14 cellular contexts compared by ENCODE assay signal in genomic region chr10:79182122-79182521, GRCh38.
A peak's percentile ranks its signal among the peaks of the same experiment; 100 is the strongest.
DNase-seq lines count a peak whose midpoint lies in the region; ATAC-seq, FAIRE-seq and TF ChIP-seq lines count a peak whose summit lies in the region.
"Had no signal": no experiment of that assay in that cellular context is flagged by ENCODE, and none has a peak within 500 bp of the region (broad histone marks: within the 10 kb centered on the region; RNA-seq: fewer than 3 reads in every experiment).

No MANE protein-coding gene starts in this region.

- H3K4me1 ChIP-seq in H9 (ENCODE audit: insufficient read depth, low read length), result peaks cover 10% of the 10 kb centered on the region; the same call in 1 of the 2 replicates
- peaks cover 90 to 93% of the 10 kb centered on the region in 2 experiments for H3K4me1 ChIP-seq in K562 (replicated peaks in 1 of 2; ENCODE audit: control insufficient read depth in 2 of 2, insufficient read depth in 2 of 2, low read length in 2 of 2)
- H3K4me1 ChIP-seq in mesenchymal stem cell (ENCODE audit: control insufficient read depth, insufficient read depth, low read depth, low read length), result peaks cover 86% of the 10 kb centered on the region
- peaks cover 92% of the 10 kb centered on the region for H3K4me1 ChIP-seq in stomach smooth muscle (ENCODE audit: control insufficient read depth, insufficient read depth, low read length)

- no TSS peak for BruUV-seq in K562 (replicated peaks; lab: Mats Ljungman, UMichigan)

- H3K27me3 Mint-ChIP-seq in H9 (ENCODE audit: low read depth), result no peaks in the 10 kb centered on the region; the same call in 1 of the 2 replicates
- H3K27me3 Mint-ChIP-seq: dendritic cell treated with granulocyte-macrophage colony-stimulating factor and Interleukin-4, amounts not matched to agents 40 ng/mL and 50 ng/mL, for 4 days; natural killer cell treated with Interleukin-12 subunit alpha and Interleukin-12 subunit beta and Interleukin-15 and Interleukin-18, amount 100 ng/mL, for 72 hours had no signal

- peaks cover 51 to 71% of the 10 kb centered on the region in 2 experiments for H3K4me1 Mint-ChIP-seq in H9

- no peaks in the 10 kb centered on the region for H3K79me1 ChIP-seq in H9 (ENCODE audit: insufficient read depth, low read depth, low read length, poor library complexity, severe bottlenecking)
- H3K79me1 ChIP-seq in mesenchymal stem cell (replicated peaks; ENCODE audit: low read length, poor library complexity, severe bottlenecking), result peaks cover 10% of the 10 kb centered on the region

- H3K4ac ChIP-seq in H9 (ENCODE audit: low read depth, low read length) (no peak overlapping the region), mesenchymal stem cell (ENCODE audit: low read depth in 1 of 2, low read length in 2 of 2) (peak overlapping the region; percentile 24 to 28)

- H3K27ac Mint-ChIP-seq in H9, result peak overlapping the region in 2 of 3 experiments; percentile 85 to 94; a peak in 2 of 7 replicates
- H3K27ac Mint-ChIP-seq: activated CD8-positive, alpha-beta T cell treated with anti-CD3 and anti-CD28 coated beads, Interleukin-2, amount 10 ng/mL, durations not matched to agents 7 days and 5 days; activated T-helper 2 cell treated with anti-CD3 and anti-CD28 coated beads, Interferon-gamma antibody, Interleukin-2, Interleukin-4, amounts not matched to agents 10 μg/mL and 5 μg/mL and 100 μg/mL, durations not matched to agents 14 hours and 24 hours and 36 hours; dendritic cell treated with granulocyte-macrophage colony-stimulating factor and Interleukin-4, amounts not matched to agents 40 ng/mL and 50 ng/mL, for 4 days had no signal

- H4K8ac ChIP-seq in H9 (replicated peaks; ENCODE audit: insufficient read length, low read depth, low read length) (no peak overlapping the region), mesenchymal stem cell (ENCODE audit: low read length) (peak overlapping the region; percentile 69)

- no peak overlapping the region for H2BK12ac ChIP-seq in H9 (ENCODE audit: insufficient read length, low read depth, low read length)
- H2BK12ac ChIP-seq in mesenchymal stem cell (ENCODE audit: low read length in 2 of 2), result peak overlapping the region; percentile 79 to 81

- H3K18ac ChIP-seq in H9 (ENCODE audit: insufficient read length, low read depth, low read length), result no peak overlapping the region
- peak overlapping the region; percentile 63 to 88 for H3K18ac ChIP-seq in mesenchymal stem cell (ENCODE audit: low read depth in 1 of 2, low read length in 2 of 2)

- POLR2A ChIA-PET in K562 (lab: Yijun Ruan, JAX), result interaction anchor here (1.3 to 1.5 kb wide), 2 partner anchors 8 kb away, joined by 3 read pairs; no protein-coding TSS in a partner anchor

- H4K20me1 ChIP-seq in H9 (ENCODE audit: control insufficient read depth, insufficient read depth, insufficient read length) (peaks cover 2% of the 10 kb centered on the region), K562 (replicated peaks; ENCODE audit: control insufficient read depth, insufficient read depth, low read length) (no peaks in the 10 kb centered on the region)

- no peak overlapping the region for H3K4me2 ChIP-seq in H9 (ENCODE audit: insufficient read depth, insufficient read length, low read length)
- no peak overlapping the region for H3K4me2 ChIP-seq in K562 (ENCODE audit: insufficient read depth, low read length)
- no peak overlapping the region for H3K4me2 ChIP-seq in mesenchymal stem cell (ENCODE audit: low read length, poor library complexity, severe bottlenecking)

- H3K14ac ChIP-seq in H9 (ENCODE audit: insufficient read depth, low read length) (no peak overlapping the region), mesenchymal stem cell (ENCODE audit: low read length in 2 of 2) (peak overlapping the region in 1 of 2 experiments; percentile 56)

- no peak overlapping the region for H2BK15ac ChIP-seq in H9 (ENCODE audit: low read depth, low read length)
- peak overlapping the region; percentile 67 for H2BK15ac ChIP-seq in mesenchymal stem cell (ENCODE audit: low read depth, poor library complexity, severe bottlenecking)

- H3K4me3 ChIP-seq in K562, result no peak overlapping the region
- H3K4me3 ChIP-seq in mesenchymal stem cell (ENCODE audit: insufficient read depth in 1 of 2, low read depth in 1 of 2, low read length in 2 of 2), result no peak overlapping the region
- H3K4me3 ChIP-seq in stomach smooth muscle (ENCODE audit: low read length in 2 of 2), result no peak overlapping the region

- H3K9ac ChIP-seq in H9 (ENCODE audit: extremely low read depth, insufficient read length, low read length) (no peak overlapping the region), K562 (ENCODE audit: insufficient read depth in 1 of 2, low read depth in 2 of 2, low read length in 2 of 2) (peak overlapping the region in 1 of 2 experiments; percentile 40; a peak in 2 of 4 replicates), mesenchymal stem cell (ENCODE audit: low read length) (peak overlapping the region; percentile 0), stomach smooth muscle (ENCODE audit: low read length in 2 of 2) (no peak overlapping the region)

- H2AK5ac ChIP-seq in H9 (ENCODE audit: insufficient read length, low read length) (no peak overlapping the region), mesenchymal stem cell (ENCODE audit: low read length, severe bottlenecking) (peak overlapping the region; percentile 70)

- intact Hi-C loops in K562 (cut with micrococcal nuclease), result no loop called here

- no peak for FAIRE-seq in K562 (lab: Jason Lieb, UNC)

- no peak overlapping the region for H3K4me3 Mint-ChIP-seq in H9
- H3K4me3 Mint-ChIP-seq: activated CD8-positive, alpha-beta T cell treated with anti-CD3 and anti-CD28 coated beads, Interleukin-2, amount 10 ng/mL, durations not matched to agents 7 days and 5 days; dendritic cell treated with granulocyte-macrophage colony-stimulating factor and Interleukin-4, amounts not matched to agents 40 ng/mL and 50 ng/mL, for 4 days; natural killer cell treated with Interleukin-12 subunit alpha and Interleukin-12 subunit beta and Interleukin-15 and Interleukin-18, amount 100 ng/mL, for 72 hours had no signal

- H2BK5ac ChIP-seq in H9 (ENCODE audit: insufficient read length, low read length) (no peak overlapping the region), mesenchymal stem cell (ENCODE audit: low read depth, low read length, poor library complexity, severe bottlenecking) (no peak overlapping the region)

- TF ChIP-seq POLR2A in K562 (conservative IDR thresholded peaks at IDR 0.05), result no peak

- no peak overlapping the region for H2BK20ac ChIP-seq in H9 (ENCODE audit: low read depth, low read length, poor library complexity, severe bottlenecking)

- H3K56ac ChIP-seq in H9 (ENCODE audit: insufficient read length, low read depth, low read length), result no peak overlapping the region

- H3K36me3 ChIP-seq in K562 (ENCODE audit: control insufficient read depth, insufficient read depth, low read length), result peaks cover 38% of the 10 kb centered on the region
- H3K36me3 ChIP-seq in mesenchymal stem cell (ENCODE audit: control insufficient read depth in 1 of 2, insufficient read depth in 2 of 2, low read depth in 1 of 2, low read length in 2 of 2), result peaks cover 49 to 61% of the 10 kb centered on the region in 2 experiments
- H3K36me3 ChIP-seq in stomach smooth muscle (ENCODE audit: control insufficient read depth in 2 of 2, insufficient read depth in 2 of 2, low read length in 2 of 2), result peaks cover 1 to 3% of the 10 kb centered on the region in 2 donors

- H2AFZ ChIP-seq in H9 (ENCODE audit: low read length), result no peak overlapping the region
- no peak overlapping the region for H2AFZ ChIP-seq in K562 (ENCODE audit: low read depth, low read length)
- no peak overlapping the region for H2AFZ ChIP-seq in mesenchymal stem cell (ENCODE audit: low read depth, low read length)

- no CpG with 5 or more reads among the region's 7 CpGs for WGBS in H9 (ENCODE audit: extremely low coverage, insufficient read length, low lambda C conversion rate)
- 87% methylated on average over 7 of the region's 7 CpGs for WGBS in K562 (ENCODE audit: insufficient coverage, low coverage, missing lambda C conversion rate)
- WGBS in mesenchymal stem cell, result 86% methylated on average over 7 of the region's 7 CpGs

- H3K23ac ChIP-seq in H9 (ENCODE audit: insufficient read length, low read depth, low read length) (no peak overlapping the region), mesenchymal stem cell (ENCODE audit: low read length in 2 of 2) (peak overlapping the region in 1 of 2 experiments; percentile 65)

- DNase-seq in H9, result no peak
- no peak for DNase-seq in K562 (ENCODE audit: extremely low read depth in 1 of 4, low spot score in 3 of 4)
- no peak for DNase-seq in mesenchymal stem cell
- DNase-seq in GDM1 (lab: John Stamatoyannopoulos, UW), result no peak
- DNase-seq: activated CD8-positive, alpha-beta T cell treated with anti-CD3 and anti-CD28 coated beads, Interleukin-2, amount 10 ng/mL, durations not matched to agents 7 days and 5 days; anterior cingulate cortex; NCI-H774 had no signal

- no peak overlapping the region for H2BK120ac ChIP-seq in H9 (ENCODE audit: low read depth, low read length, poor library complexity, severe bottlenecking)
- H2BK120ac ChIP-seq in mesenchymal stem cell (ENCODE audit: low read depth, low read length), result peak overlapping the region; percentile 58

- CTCF ChIA-PET in K562 (lab: Yijun Ruan, JAX; ENCODE audit: low intra/inter-chr PET ratio), result no interaction called here

- H3K23me2 ChIP-seq in H9 (ENCODE audit: insufficient read length, low read depth, low read length, poor library complexity, severe bottlenecking), result no peaks in the 10 kb centered on the region

- no peak for TF ChIP-seq EP300 in K562 (IDR thresholded peaks at IDR 0.05; ENCODE audit: low read length)

- no peaks in the 10 kb centered on the region for H3K79me2 ChIP-seq in H9 (ENCODE audit: insufficient read depth, low read length)
- H3K79me2 ChIP-seq in K562 (ENCODE audit: control insufficient read depth, insufficient read depth, low read length), result peaks cover 24% of the 10 kb centered on the region; the same call in 2 of the 3 replicates

- H3K9me3 ChIP-seq in H9 (ENCODE audit: control insufficient read depth, low read depth, low read length) (no peaks in the 10 kb centered on the region), K562 (replicated peaks; ENCODE audit: control insufficient read depth, insufficient read depth, low read depth, low read length) (no peaks in the 10 kb centered on the region), mesenchymal stem cell (ENCODE audit: control insufficient read depth, low read length) (no peaks in the 10 kb centered on the region), stomach smooth muscle (ENCODE audit: control insufficient read depth in 2 of 2, low read length in 2 of 2) (no peaks in the 10 kb centered on the region)

- TF ChIP-seq CTCF in H9 (conservative IDR thresholded peaks at IDR 0.05) (no peak), K562 (IDR thresholded peaks at IDR 0.05 in 2 of 3, conservative IDR thresholded peaks at IDR 0.05 in 1 of 3; ENCODE audit: insufficient read depth in 2 of 3, low read depth in 1 of 3, low read length in 3 of 3) (no peak)

- no peak overlapping the region for H3T11ph ChIP-seq in H9 (ENCODE audit: low read length)

- peaks cover 0 to 3% (median 2%) of the 10 kb centered on the region in 3 experiments; a peak in 4 of 7 replicates for H3K36me3 Mint-ChIP-seq in H9 (ENCODE audit: insufficient read depth in 1 of 3, low read depth in 3 of 3)
- H3K36me3 Mint-ChIP-seq: natural killer cell treated with Interleukin-12 subunit alpha and Interleukin-12 subunit beta and Interleukin-15 and Interleukin-18, amount 100 ng/mL, for 72 hours had no signal

- H4K91ac ChIP-seq in H9 (ENCODE audit: insufficient read length, low read depth, low read length) (no peak overlapping the region), mesenchymal stem cell (ENCODE audit: low read length) (peak overlapping the region; percentile 59)

- H3K9me3 Mint-ChIP-seq in H9, result no peaks in the 10 kb centered on the region
- H3K9me3 Mint-ChIP-seq: activated T-helper 2 cell treated with anti-CD3 and anti-CD28 coated beads, Interferon-gamma antibody, Interleukin-2, Interleukin-4, amounts not matched to agents 10 μg/mL and 5 μg/mL and 100 μg/mL, durations not matched to agents 14 hours and 24 hours and 36 hours; dendritic cell treated with granulocyte-macrophage colony-stimulating factor and Interleukin-4, amounts not matched to agents 40 ng/mL and 50 ng/mL, for 4 days; natural killer cell treated with Interleukin-12 subunit alpha and Interleukin-12 subunit beta and Interleukin-15 and Interleukin-18, amount 100 ng/mL, for 72 hours had no signal

- ATAC-seq in K562 (no peak), HG03565 (IDR thresholded peaks at IDR 0.05; ENCODE audit: unreplicated experiment) (no peak), HG03025 (IDR thresholded peaks at IDR 0.05; ENCODE audit: low FRiP score, unreplicated experiment) (no peak)
- ATAC-seq: activated CD8-positive, alpha-beta T cell treated with anti-CD3 and anti-CD28 coated beads, Interleukin-2, amount 10 ng/mL, durations not matched to agents 7 days and 5 days; natural killer cell treated with Interleukin-12 subunit alpha and Interleukin-12 subunit beta and Interleukin-15 and Interleukin-18, amount 100 ng/mL, for 72 hours had no signal

- H3K27ac ChIP-seq in H9 (ENCODE audit: insufficient read length, low read depth, low read length) (no peak overlapping the region), K562 (ENCODE audit: extremely low read depth, low read depth, low read length) (no peak overlapping the region), mesenchymal stem cell (ENCODE audit: low read length, poor library complexity, severe bottlenecking) (peak overlapping the region; percentile 10), stomach smooth muscle (ENCODE audit: low read length) (peak overlapping the region; percentile 58)
- H3K27ac ChIP-seq: VCaP had no signal

- no peaks in the 10 kb centered on the region for H3K9me1 ChIP-seq in K562 (ENCODE audit: control insufficient read depth, insufficient read depth, low read length)

- no peak overlapping the region for H4K5ac ChIP-seq in H9 (ENCODE audit: insufficient read length, low read depth, low read length)

- in situ Hi-C loops in K562 (cut with MboI), result loop anchor here (25.0 kb wide), 2 partner anchors 95 to 1145 kb away; partner anchors contain the start of genes POLR3A and RPS24

- no peak for TF ChIP-seq RAD21 in K562 (CRISPR knock-in tag; conservative IDR thresholded peaks at IDR 0.05 in 1 of 2, IDR thresholded peaks at IDR 0.05 in 1 of 2)

- H3K27me3 ChIP-seq in H9 (ENCODE audit: insufficient read depth, low read length), result no peaks in the 10 kb centered on the region
- no peaks in the 10 kb centered on the region for H3K27me3 ChIP-seq in K562 (ENCODE audit: control insufficient read depth in 2 of 2, insufficient read depth in 2 of 2, low read length in 2 of 2)
- no peaks in the 10 kb centered on the region for H3K27me3 ChIP-seq in mesenchymal stem cell (ENCODE audit: control insufficient read depth in 1 of 2, insufficient read depth in 1 of 2, low read length in 2 of 2)
- no peaks in the 10 kb centered on the region for H3K27me3 ChIP-seq in stomach smooth muscle (ENCODE audit: control insufficient read depth in 1 of 2, insufficient read depth in 2 of 2, low read length in 2 of 2)

Comparison
In these comparisons a context has a peak if more than half of its experiments do, and no peak if none do; other contexts are left out.
1. H3K27ac ChIP-seq: peak in mesenchymal stem cell (single experiment) and stomach smooth muscle (single experiment); none in H9 (single experiment) and K562 (single experiment).